8 cellular contexts compared by ENCODE assay signal in genomic region chr10:94362360-94363250, GRCh38. TPM values are rescaled to one million over a fixed set of nuclear protein-coding genes. Genes with fewer than 3 reads are reported as not detected.
DNase-seq lines count a peak whose midpoint lies in the region; ATAC-seq lines count a peak whose summit lies in the region.

A gene with protein sequence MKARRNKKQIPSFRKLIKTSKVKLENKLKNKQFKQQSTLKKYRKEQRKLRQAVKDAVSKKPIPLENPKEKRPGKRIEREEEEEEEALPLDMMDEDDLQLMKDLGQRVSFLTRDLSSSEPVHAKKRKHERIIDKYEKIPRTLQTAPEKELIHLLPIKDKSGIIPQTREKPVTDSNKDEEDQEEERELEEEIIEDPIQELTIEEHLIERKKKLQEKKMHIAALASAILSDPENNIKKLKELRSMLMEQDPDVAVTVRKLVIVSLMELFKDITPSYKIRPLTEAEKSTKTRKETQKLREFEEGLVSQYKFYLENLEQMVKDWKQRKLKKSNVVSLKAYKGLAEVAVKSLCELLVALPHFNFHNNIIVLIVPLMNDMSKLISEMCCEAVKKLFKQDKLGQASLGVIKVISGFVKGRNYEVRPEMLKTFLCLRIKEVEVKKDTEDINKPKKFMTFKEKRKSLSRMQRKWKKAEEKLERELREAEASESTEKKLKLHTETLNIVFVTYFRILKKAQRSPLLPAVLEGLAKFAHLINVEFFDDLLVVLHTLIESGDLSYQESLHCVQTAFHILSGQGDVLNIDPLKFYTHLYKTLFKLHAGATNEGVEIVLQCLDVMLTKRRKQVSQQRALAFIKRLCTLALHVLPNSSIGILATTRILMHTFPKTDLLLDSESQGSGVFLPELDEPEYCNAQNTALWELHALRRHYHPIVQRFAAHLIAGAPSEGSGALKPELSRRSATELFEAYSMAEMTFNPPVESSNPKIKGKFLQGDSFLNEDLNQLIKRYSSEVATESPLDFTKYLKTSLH (minus strand): TSS chr10:94362939. CDS start chr10:94362838, 101 bp downstream.

- peak within 1 kb of the TSS; percentile 91 for H3K27ac ChIP-seq in effector memory CD4-positive, alpha-beta T cell (ENCODE audit: insufficient read depth, low read length, poor library complexity, severe bottlenecking)

- no peaks in the 10 kb centered on the region for H3K27me3 ChIP-seq in effector memory CD4-positive, alpha-beta T cell (replicated peaks; ENCODE audit: control insufficient read depth, insufficient read depth, low read length, poor library complexity, severe bottlenecking)

- peak; percentile 93 for DNase-seq in COLO668 (lab: John Stamatoyannopoulos, UW; ENCODE audit: unreplicated experiment)
- peak; percentile 90 for DNase-seq in HPDE6-E6E7 (ENCODE audit: extremely low spot score)
- DNase-seq in NK-92 (lab: John Stamatoyannopoulos, UW; ENCODE audit: unreplicated experiment): peak; percentile 58
- DNase-seq in activated CD8-positive, alpha-beta memory T cell treated with anti-CD3 and anti-CD28 coated beads for 24 hours: peak; percentile 98
- DNase-seq in effector memory CD4-positive, alpha-beta T cell: peak; percentile 83 to 92 (median 91)
- peak; percentile 96 for DNase-seq in lung microvascular endothelial cell (ENCODE audit: low read depth in 2 of 2)
- DNase-seq in stimulated activated CD4-positive, alpha-beta T cell treated with anti-CD3 and anti-CD28 coated beads, TNF-alpha, amount 100 ng/mL, for 48 hours (ENCODE audit: low read depth in 3 of 3): peak; percentile 88 to 94 (median 93)

- peaks cover 10% of the 10 kb centered on the region for H3K4me1 ChIP-seq in effector memory CD4-positive, alpha-beta T cell (ENCODE audit: control insufficient read depth, insufficient read depth, low read length, poor library complexity, severe bottlenecking)

- no peaks in the 10 kb centered on the region for H3K9me3 ChIP-seq in effector memory CD4-positive, alpha-beta T cell (ENCODE audit: control insufficient read depth, low read length)

- peaks cover 6% of the 10 kb centered on the region for H3K36me3 ChIP-seq in effector memory CD4-positive, alpha-beta T cell (ENCODE audit: control insufficient read depth, insufficient read depth, low read length)

- ATAC-seq in GM19463 (IDR thresholded peaks at IDR 0.05; ENCODE audit: unreplicated experiment): peak; percentile 99

- H3K4me3 ChIP-seq in effector memory CD4-positive, alpha-beta T cell (ENCODE audit: insufficient read depth, low read depth, low read length, poor library complexity, severe bottlenecking): peak within 1 kb of the TSS; percentile 61

RNA-seq across cellular contexts. Expression of the gene that starts here (rescaled TPM):
- total RNA-seq in lung microvascular endothelial cell: 12.0 and 22.0 TPM in 2 replicates

Comparison
In these comparisons a context has a peak if more than half of its experiments do, and no peak if none do; other contexts are left out.
1. Peak in every context shown above with its lines: DNase-seq, ATAC-seq, H3K4me3 ChIP-seq and H3K27ac ChIP-seq.